In the genomic region with DNA sequence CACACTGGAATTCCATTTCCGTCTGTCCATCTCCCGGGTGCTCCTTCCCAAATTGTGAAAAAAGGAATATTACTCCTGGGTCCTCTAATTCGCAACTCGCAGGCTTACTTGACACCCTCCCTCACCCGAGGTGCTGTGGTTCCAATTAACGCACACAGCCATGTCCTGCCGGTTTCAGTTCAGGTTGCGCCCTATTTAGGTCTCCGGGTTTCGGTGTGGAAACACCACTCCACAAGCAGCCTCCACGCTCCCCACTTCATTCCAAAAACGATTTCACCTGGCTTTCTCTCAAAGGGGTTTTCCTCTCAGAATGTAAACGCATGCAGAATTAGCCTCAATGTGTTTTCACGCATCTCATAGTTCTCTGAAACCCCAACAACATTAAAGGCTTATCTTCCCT, we compare ENCODE assay signal across 1 cellular context.
TF ChIP-seq lines count a peak whose summit lies in the region.

No MANE protein-coding gene starts in this region.

TF ChIP-seq in GM12878, 131 proteins besides CTCF, POLR2A, EP300 and RAD21:
- peak in 1 of 2 experiments; percentile 29; a peak in 2 of 4 replicates for TF ChIP-seq IKZF2 (IDR thresholded peaks at IDR 0.05)
- TF ChIP-seq SIN3A (IDR thresholded peaks at IDR 0.05; ENCODE audit: low read depth, low read length), result no peak
- TF ChIP-seq PAX5 (IDR thresholded peaks at IDR 0.05; ENCODE audit: borderline replicate concordance, low read depth, low read length), result 0 out of 2 replicates have a peak, but pooled peaks have one; percentile 42
- no peak for TF ChIP-seq ZNF384 (IDR thresholded peaks at IDR 0.05; ENCODE audit: borderline replicate concordance, low read depth, low read length)
- TF ChIP-seq EED (IDR thresholded peaks at IDR 0.05; ENCODE audit: low read depth), result peak; percentile 63
